In the genomic region with DNA sequence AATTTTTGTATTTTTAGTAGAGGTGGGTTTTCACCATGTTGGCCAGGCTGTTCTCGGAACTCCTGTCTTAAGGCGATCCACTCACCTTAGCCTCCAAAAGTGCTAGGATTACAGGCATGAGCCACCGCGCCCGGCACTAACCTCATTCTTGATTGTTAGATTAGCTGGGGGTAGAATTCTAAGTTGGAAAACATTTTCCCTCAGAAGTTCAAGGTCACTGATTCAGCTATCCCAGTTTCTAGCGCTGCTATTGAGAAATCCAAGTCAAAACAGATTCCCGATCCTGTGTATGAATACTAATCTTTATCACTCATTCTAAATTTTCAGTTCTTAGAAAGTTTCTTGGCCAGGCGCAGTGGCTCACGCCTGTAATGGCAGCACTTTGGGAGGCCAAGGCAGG, we compare ENCODE assay signal across 33 cellular contexts. TPM values are rescaled to one million over a fixed set of nuclear protein-coding genes. Genes with fewer than 3 reads are reported as not detected.
"Had no signal": no experiment of that assay in that cellular context is flagged by ENCODE, and none has a peak within 500 bp of the region (broad histone marks: within the 10 kb centered on the region; RNA-seq: fewer than 3 reads in every experiment).

No MANE protein-coding gene starts in this region.

- H3K4me1 ChIP-seq: adrenal gland, ascending aorta had no signal

- H3K27me3 ChIP-seq: adrenal gland, ascending aorta had no signal

- H3K9me3 ChIP-seq: adrenal gland, ascending aorta had no signal

- H3K36me3 ChIP-seq: adrenal gland, ascending aorta, cardiac muscle cell had no signal

- DNase-seq: activated B cell treated with CpG ODN at 0.5 μM for 24 hours; activated CD4-positive, alpha-beta memory T cell treated with anti-CD3 and anti-CD28 coated beads for 36 hours; activated CD4-positive, alpha-beta T cell treated with anti-CD3 and anti-CD28 coated beads for 4 hours; activated CD4-positive, alpha-beta T cell treated with anti-CD3 and anti-CD28 coated beads, Interleukin-2, amount 10 ng/mL, durations not matched to agents 24 days and 14 days; activated CD4-positive, alpha-beta T cell treated with anti-CD3 and anti-CD28 coated beads, Interleukin-2, amount 50 U/mL, for 1 hour; activated CD4-positive, alpha-beta T cell treated with anti-CD3 and anti-CD28 coated beads, Interleukin-2, amount 50 U/mL, for 4 hours; activated CD4-positive, CD25-positive, alpha-beta regulatory T cell treated with anti-CD3 and anti-CD28 coated beads, Interleukin-2, amount 50 U/mL, for 72 hours; activated CD8-positive, alpha-beta memory T cell treated with anti-CD3 and anti-CD28 coated beads, Interleukin-2, amount 50 U/mL, for 4 hours; activated CD8-positive, alpha-beta T cell treated with anti-CD3 and anti-CD28 coated beads for 36 hours; activated effector memory CD4-positive, alpha-beta T cell treated with anti-CD3 and anti-CD28 coated beads, Interleukin-2, amount 50 U/mL, for 16 hours; activated gamma-delta T cell treated with Interleukin-2 at 50 U/mL for 16 hours; activated naive CD4-positive, alpha-beta T cell; activated naive CD4-positive, alpha-beta T cell treated with anti-CD3 and anti-CD28 coated beads for 36 hours; activated naive CD4-positive, alpha-beta T cell treated with anti-CD3 and anti-CD28 coated beads, Interleukin-2, amount 50 U/mL, for 16 hours; activated naive CD8-positive, alpha-beta T cell treated with anti-CD3 and anti-CD28 coated beads for 36 hours; activated T-cell treated with anti-CD3 and anti-CD28 coated beads for 4 hours; activated T-cell treated with anti-CD3 and anti-CD28 coated beads, Interleukin-2, amount 50 U/mL, for 1 hour; activated T-cell treated with anti-CD3 and anti-CD28 coated beads, Interleukin-2, amount 50 U/mL, for 4 hours; activated T-cell treated with anti-CD3 and anti-CD28 coated beads, Interleukin-2, amount 50 U/mL, for 72 hours; amygdala; anterior cingulate cortex; caudate nucleus; cerebellar nuclear complex; T-helper 1 cell; T-helper 2 cell; T-helper 9 cell had no signal

- H3K4me3 ChIP-seq: adrenal gland, ascending aorta, cardiac muscle cell had no signal

- H3K27ac ChIP-seq: adrenal gland, ascending aorta, cardiac muscle cell, VCaP had no signal

- ATAC-seq: activated CD8-positive, alpha-beta T cell treated with anti-CD3 and anti-CD28 coated beads for 36 hours; activated naive CD4-positive, alpha-beta T cell treated with anti-CD3 and anti-CD28 coated beads, Interleukin-2, amount 50 U/mL, for 72 hours; activated T-cell treated with anti-CD3 and anti-CD28 coated beads, Interleukin-2, amount 50 U/mL, for 4 hours; activated T-cell treated with anti-CD3 and anti-CD28 coated beads, Interleukin-2, amount 50 U/mL, for 72 hours; activated T-helper 17 cell treated with anti-CD3 and anti-CD28 coated beads, Interleukin-2, amount 50 U/mL, for 72 hours had no signal

RNA-seq across cellular contexts. Expression of gene EFNA1, which starts 24.4 kb away (rescaled TPM):
- total RNA-seq: activated B cell treated with CpG ODN at 0.5 μM for 24 hours; activated CD4-positive, alpha-beta T cell treated with anti-CD3 and anti-CD28 coated beads, Interleukin-2, amount 10 ng/mL, durations not matched to agents 24 days and 14 days; activated T-helper 1 cell treated with anti-CD3 and anti-CD28 coated beads, Interleukin-12 subunit alpha, Interleukin-12 subunit beta, Interleukin-2, Interleukin-4 antibody, amounts not matched to agents 30 ng/mL and 10 ng/mL and 1 ng/mL, durations not matched to agents 14 hours and 24 hours and 36 hours had no signal
